1 cellular context compared by ENCODE assay signal in the genomic region with DNA sequence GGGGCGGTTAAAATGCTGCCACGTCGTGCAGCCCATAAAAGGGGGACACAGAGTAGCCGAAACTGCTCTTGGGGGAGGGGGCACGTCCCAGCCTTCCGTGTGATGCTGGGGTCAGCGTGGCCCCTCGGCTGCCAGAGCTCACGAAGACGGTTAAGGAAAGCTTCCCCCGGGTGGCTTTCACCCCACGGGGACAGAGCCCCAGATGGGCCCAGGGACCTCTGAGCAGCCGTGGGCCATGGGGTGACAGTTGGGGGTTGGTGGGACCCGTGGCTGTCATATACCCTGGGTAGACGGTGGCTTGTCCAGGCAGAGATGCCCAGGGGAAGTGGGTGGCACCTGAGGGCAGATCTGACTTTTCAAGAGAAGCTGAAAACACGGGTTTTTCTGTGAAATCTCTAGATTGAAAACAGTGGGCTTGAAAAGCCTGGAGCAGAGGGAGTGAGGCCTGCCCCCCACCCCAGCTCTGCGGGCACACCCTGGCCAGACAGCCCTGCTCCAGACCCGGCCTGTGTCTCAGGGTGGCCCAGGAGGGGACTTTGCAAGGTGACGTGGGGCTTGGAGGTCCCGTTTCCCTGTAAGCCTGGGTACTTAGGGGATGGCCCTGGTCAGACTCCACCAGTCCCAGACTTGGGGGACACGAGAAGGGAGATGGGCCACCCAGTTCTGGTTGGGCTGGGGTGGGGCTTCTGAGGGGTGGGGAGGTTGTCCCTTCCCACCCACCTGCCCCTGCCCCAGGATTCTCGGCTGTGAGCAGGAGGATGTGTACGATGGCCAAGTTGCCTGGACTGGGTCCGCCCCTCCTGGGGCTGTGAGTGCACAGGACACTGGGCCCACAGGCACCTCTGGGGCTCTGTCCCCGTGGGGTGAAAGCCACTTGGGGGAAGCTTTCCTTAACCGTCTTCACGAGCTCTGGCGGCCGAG.
A peak's percentile ranks its signal among the peaks of the same experiment; 100 is the strongest.
TF ChIP-seq lines count a peak whose summit lies in the region.

No MANE protein-coding gene starts in this region.

TF ChIP-seq in HepG2, 621 proteins besides CTCF, POLR2A, EP300 and RAD21 (continued from another document and continues in another):
- TF ChIP-seq AKAP8 (CRISPR knock-in tag; IDR thresholded peaks at IDR 0.05): no peak
- no peak for TF ChIP-seq ZNF589 (CRISPR knock-in tag; conservative IDR thresholded peaks at IDR 0.05)
- no peak for TF ChIP-seq ZNF121 (CRISPR knock-in tag; IDR thresholded peaks at IDR 0.05)
- TF ChIP-seq ELF3 (CRISPR knock-in tag; IDR thresholded peaks at IDR 0.05): no peak
- TF ChIP-seq, protein P1, sequence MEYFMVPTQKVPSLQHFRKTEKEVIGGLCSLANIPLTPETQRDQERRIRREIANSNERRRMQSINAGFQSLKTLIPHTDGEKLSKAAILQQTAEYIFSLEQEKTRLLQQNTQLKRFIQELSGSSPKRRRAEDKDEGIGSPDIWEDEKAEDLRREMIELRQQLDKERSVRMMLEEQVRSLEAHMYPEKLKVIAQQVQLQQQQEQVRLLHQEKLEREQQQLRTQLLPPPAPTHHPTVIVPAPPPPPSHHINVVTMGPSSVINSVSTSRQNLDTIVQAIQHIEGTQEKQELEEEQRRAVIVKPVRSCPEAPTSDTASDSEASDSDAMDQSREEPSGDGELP (IDR thresholded peaks at IDR 0.05; ENCODE audit: borderline replicate concordance, low read depth): no peak
- TF ChIP-seq ZNF790 (CRISPR knock-in tag; IDR thresholded peaks at IDR 0.05; ENCODE audit: borderline replicate concordance): 0 out of 2 replicates have a peak, but pooled peaks have one; percentile 24
- TF ChIP-seq SMAD9 (CRISPR knock-in tag; IDR thresholded peaks at IDR 0.05): 0 out of 2 replicates have a peak, but pooled peaks have one; percentile 20
- TF ChIP-seq ZNF367 (CRISPR knock-in tag; IDR thresholded peaks at IDR 0.05; ENCODE audit: borderline replicate concordance): no peak
- TF ChIP-seq ADNP (CRISPR knock-in tag; IDR thresholded peaks at IDR 0.05): no peak
- TF ChIP-seq, protein P2, sequence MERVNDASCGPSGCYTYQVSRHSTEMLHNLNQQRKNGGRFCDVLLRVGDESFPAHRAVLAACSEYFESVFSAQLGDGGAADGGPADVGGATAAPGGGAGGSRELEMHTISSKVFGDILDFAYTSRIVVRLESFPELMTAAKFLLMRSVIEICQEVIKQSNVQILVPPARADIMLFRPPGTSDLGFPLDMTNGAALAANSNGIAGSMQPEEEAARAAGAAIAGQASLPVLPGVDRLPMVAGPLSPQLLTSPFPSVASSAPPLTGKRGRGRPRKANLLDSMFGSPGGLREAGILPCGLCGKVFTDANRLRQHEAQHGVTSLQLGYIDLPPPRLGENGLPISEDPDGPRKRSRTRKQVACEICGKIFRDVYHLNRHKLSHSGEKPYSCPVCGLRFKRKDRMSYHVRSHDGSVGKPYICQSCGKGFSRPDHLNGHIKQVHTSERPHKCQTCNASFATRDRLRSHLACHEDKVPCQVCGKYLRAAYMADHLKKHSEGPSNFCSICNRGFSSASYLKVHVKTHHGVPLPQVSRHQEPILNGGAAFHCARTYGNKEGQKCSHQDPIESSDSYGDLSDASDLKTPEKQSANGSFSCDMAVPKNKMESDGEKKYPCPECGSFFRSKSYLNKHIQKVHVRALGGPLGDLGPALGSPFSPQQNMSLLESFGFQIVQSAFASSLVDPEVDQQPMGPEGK (CRISPR knock-in tag; IDR thresholded peaks at IDR 0.05): peak; percentile 66; the same call in 1 of the 2 replicates
- no peak for TF ChIP-seq REPIN1 (CRISPR knock-in tag; IDR thresholded peaks at IDR 0.05; ENCODE audit: borderline replicate concordance, low read depth)
- no peak for TF ChIP-seq HDAC2 (CRISPR knock-in tag; IDR thresholded peaks at IDR 0.05)
- TF ChIP-seq ZC3H13 (CRISPR knock-in tag; IDR thresholded peaks at IDR 0.05): 0 out of 2 replicates have a peak, but pooled peaks have one; percentile 3
- TF ChIP-seq, protein P3, sequence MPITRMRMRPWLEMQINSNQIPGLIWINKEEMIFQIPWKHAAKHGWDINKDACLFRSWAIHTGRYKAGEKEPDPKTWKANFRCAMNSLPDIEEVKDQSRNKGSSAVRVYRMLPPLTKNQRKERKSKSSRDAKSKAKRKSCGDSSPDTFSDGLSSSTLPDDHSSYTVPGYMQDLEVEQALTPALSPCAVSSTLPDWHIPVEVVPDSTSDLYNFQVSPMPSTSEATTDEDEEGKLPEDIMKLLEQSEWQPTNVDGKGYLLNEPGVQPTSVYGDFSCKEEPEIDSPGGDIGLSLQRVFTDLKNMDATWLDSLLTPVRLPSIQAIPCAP (CRISPR knock-in tag; IDR thresholded peaks at IDR 0.05; ENCODE audit: low read depth): no peak
- TF ChIP-seq, protein P4, sequence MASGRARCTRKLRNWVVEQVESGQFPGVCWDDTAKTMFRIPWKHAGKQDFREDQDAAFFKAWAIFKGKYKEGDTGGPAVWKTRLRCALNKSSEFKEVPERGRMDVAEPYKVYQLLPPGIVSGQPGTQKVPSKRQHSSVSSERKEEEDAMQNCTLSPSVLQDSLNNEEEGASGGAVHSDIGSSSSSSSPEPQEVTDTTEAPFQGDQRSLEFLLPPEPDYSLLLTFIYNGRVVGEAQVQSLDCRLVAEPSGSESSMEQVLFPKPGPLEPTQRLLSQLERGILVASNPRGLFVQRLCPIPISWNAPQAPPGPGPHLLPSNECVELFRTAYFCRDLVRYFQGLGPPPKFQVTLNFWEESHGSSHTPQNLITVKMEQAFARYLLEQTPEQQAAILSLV (CRISPR knock-in tag; IDR thresholded peaks at IDR 0.05; ENCODE audit: borderline replicate concordance): no peak; the same call in 1 of the 2 replicates
- TF ChIP-seq, protein P5, sequence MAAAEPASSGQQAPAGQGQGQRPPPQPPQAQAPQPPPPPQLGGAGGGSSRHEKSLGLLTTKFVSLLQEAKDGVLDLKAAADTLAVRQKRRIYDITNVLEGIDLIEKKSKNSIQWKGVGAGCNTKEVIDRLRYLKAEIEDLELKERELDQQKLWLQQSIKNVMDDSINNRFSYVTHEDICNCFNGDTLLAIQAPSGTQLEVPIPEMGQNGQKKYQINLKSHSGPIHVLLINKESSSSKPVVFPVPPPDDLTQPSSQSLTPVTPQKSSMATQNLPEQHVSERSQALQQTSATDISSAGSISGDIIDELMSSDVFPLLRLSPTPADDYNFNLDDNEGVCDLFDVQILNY (CRISPR knock-in tag; conservative IDR thresholded peaks at IDR 0.05): 0 out of 2 replicates have a peak, but pooled peaks have one; percentile 2
- TF ChIP-seq, protein P6, sequence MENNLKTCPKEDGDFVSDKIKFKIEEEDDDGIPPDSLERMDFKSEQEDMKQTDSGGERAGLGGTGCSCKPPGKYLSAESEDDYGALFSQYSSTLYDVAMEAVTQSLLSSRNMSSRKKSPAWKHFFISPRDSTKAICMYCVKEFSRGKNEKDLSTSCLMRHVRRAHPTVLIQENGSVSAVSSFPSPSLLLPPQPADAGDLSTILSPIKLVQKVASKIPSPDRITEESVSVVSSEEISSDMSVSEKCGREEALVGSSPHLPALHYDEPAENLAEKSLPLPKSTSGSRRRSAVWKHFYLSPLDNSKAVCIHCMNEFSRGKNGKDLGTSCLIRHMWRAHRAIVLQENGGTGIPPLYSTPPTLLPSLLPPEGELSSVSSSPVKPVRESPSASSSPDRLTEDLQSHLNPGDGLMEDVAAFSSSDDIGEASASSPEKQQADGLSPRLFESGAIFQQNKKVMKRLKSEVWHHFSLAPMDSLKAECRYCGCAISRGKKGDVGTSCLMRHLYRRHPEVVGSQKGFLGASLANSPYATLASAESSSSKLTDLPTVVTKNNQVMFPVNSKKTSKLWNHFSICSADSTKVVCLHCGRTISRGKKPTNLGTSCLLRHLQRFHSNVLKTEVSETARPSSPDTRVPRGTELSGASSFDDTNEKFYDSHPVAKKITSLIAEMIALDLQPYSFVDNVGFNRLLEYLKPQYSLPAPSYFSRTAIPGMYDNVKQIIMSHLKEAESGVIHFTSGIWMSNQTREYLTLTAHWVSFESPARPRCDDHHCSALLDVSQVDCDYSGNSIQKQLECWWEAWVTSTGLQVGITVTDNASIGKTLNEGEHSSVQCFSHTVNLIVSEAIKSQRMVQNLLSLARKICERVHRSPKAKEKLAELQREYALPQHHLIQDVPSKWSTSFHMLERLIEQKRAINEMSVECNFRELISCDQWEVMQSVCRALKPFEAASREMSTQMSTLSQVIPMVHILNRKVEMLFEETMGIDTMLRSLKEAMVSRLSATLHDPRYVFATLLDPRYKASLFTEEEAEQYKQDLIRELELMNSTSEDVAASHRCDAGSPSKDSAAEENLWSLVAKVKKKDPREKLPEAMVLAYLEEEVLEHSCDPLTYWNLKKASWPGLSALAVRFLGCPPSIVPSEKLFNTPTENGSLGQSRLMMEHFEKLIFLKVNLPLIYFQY (CRISPR knock-in tag; IDR thresholded peaks at IDR 0.05; ENCODE audit: borderline replicate concordance): no peak
- TF ChIP-seq GATAD2A (CRISPR knock-in tag; IDR thresholded peaks at IDR 0.05): no peak
- TF ChIP-seq RFX3 (CRISPR knock-in tag; IDR thresholded peaks at IDR 0.05): no peak
- TF ChIP-seq TOPORS (CRISPR knock-in tag; IDR thresholded peaks at IDR 0.05): no peak
- TF ChIP-seq RBM39 (IDR thresholded peaks at IDR 0.05; ENCODE audit: low read depth, low read length, poor library complexity, severe bottlenecking): no peak
- TF ChIP-seq, protein P7, sequence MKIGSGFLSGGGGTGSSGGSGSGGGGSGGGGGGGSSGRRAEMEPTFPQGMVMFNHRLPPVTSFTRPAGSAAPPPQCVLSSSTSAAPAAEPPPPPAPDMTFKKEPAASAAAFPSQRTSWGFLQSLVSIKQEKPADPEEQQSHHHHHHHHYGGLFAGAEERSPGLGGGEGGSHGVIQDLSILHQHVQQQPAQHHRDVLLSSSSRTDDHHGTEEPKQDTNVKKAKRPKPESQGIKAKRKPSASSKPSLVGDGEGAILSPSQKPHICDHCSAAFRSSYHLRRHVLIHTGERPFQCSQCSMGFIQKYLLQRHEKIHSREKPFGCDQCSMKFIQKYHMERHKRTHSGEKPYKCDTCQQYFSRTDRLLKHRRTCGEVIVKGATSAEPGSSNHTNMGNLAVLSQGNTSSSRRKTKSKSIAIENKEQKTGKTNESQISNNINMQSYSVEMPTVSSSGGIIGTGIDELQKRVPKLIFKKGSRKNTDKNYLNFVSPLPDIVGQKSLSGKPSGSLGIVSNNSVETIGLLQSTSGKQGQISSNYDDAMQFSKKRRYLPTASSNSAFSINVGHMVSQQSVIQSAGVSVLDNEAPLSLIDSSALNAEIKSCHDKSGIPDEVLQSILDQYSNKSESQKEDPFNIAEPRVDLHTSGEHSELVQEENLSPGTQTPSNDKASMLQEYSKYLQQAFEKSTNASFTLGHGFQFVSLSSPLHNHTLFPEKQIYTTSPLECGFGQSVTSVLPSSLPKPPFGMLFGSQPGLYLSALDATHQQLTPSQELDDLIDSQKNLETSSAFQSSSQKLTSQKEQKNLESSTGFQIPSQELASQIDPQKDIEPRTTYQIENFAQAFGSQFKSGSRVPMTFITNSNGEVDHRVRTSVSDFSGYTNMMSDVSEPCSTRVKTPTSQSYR (CRISPR knock-in tag; IDR thresholded peaks at IDR 0.05; ENCODE audit: borderline replicate concordance): no peak
- TF ChIP-seq KLF9 (CRISPR knock-in tag; IDR thresholded peaks at IDR 0.05; ENCODE audit: low read depth): no peak
- TF ChIP-seq ZNF232 (CRISPR knock-in tag; IDR thresholded peaks at IDR 0.05; ENCODE audit: borderline replicate concordance): no peak
- no peak for TF ChIP-seq CREM (IDR thresholded peaks at IDR 0.05)
- TF ChIP-seq CREM (CRISPR knock-in tag; IDR thresholded peaks at IDR 0.05): no peak
- TF ChIP-seq PCBP2 (optimal IDR thresholded peaks at IDR 0.05; ENCODE audit: low read depth, low read length, poor library complexity, severe bottlenecking): no peak
- TF ChIP-seq SOX13 (IDR thresholded peaks at IDR 0.05): no peak
- 0 out of 4 replicates have a peak, but pooled peaks of 1 of the 2 experiments have one; percentile 27 for TF ChIP-seq SOX13 (CRISPR knock-in tag; conservative IDR thresholded peaks at IDR 0.05 in 1 of 2, IDR thresholded peaks at IDR 0.05 in 1 of 2)
- TF ChIP-seq HNRNPLL (IDR thresholded peaks at IDR 0.05; ENCODE audit: low read depth, low read length, poor library complexity, severe bottlenecking): no peak
- 0 out of 2 replicates have a peak, but pooled peaks have one; percentile 20 for TF ChIP-seq NKX3-1 (CRISPR knock-in tag; IDR thresholded peaks at IDR 0.05)
- TF ChIP-seq ZNF431 (CRISPR knock-in tag; IDR thresholded peaks at IDR 0.05; ENCODE audit: borderline replicate concordance, low read depth): no peak
- no peak for TF ChIP-seq ZNF124 (CRISPR knock-in tag; IDR thresholded peaks at IDR 0.05)
- TF ChIP-seq PCBP1 (IDR thresholded peaks at IDR 0.05; ENCODE audit: borderline replicate concordance, low read depth, low read length): no peak
- no peak for TF ChIP-seq PHF5A (CRISPR knock-in tag; IDR thresholded peaks at IDR 0.05; ENCODE audit: low read depth, unreplicated experiment)
- no peak for TF ChIP-seq ZNF557 (CRISPR knock-in tag; IDR thresholded peaks at IDR 0.05)
- no peak for TF ChIP-seq YY1 (IDR thresholded peaks at IDR 0.05; ENCODE audit: insufficient read depth, insufficient replicate concordance, low read depth, low read length)
- no peak for TF ChIP-seq KLF15 (CRISPR knock-in tag; IDR thresholded peaks at IDR 0.05; ENCODE audit: borderline replicate concordance)
- no peak for TF ChIP-seq ZNF143 (CRISPR knock-in tag; IDR thresholded peaks at IDR 0.05)
- TF ChIP-seq, protein P8, sequence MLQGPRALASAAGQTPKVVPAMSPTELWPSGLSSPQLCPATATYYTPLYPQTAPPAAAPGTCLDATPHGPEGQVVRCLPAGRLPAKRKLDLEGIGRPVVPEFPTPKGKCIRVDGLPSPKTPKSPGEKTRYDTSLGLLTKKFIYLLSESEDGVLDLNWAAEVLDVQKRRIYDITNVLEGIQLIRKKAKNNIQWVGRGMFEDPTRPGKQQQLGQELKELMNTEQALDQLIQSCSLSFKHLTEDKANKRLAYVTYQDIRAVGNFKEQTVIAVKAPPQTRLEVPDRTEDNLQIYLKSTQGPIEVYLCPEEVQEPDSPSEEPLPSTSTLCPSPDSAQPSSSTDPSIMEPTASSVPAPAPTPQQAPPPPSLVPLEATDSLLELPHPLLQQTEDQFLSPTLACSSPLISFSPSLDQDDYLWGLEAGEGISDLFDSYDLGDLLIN (CRISPR knock-in tag; IDR thresholded peaks at IDR 0.05; ENCODE audit: borderline replicate concordance): no peak
- TF ChIP-seq KDM6A (CRISPR knock-in tag; IDR thresholded peaks at IDR 0.05; ENCODE audit: low read depth): no peak
